19 cellular contexts compared by ENCODE assay signal in the genomic region with DNA sequence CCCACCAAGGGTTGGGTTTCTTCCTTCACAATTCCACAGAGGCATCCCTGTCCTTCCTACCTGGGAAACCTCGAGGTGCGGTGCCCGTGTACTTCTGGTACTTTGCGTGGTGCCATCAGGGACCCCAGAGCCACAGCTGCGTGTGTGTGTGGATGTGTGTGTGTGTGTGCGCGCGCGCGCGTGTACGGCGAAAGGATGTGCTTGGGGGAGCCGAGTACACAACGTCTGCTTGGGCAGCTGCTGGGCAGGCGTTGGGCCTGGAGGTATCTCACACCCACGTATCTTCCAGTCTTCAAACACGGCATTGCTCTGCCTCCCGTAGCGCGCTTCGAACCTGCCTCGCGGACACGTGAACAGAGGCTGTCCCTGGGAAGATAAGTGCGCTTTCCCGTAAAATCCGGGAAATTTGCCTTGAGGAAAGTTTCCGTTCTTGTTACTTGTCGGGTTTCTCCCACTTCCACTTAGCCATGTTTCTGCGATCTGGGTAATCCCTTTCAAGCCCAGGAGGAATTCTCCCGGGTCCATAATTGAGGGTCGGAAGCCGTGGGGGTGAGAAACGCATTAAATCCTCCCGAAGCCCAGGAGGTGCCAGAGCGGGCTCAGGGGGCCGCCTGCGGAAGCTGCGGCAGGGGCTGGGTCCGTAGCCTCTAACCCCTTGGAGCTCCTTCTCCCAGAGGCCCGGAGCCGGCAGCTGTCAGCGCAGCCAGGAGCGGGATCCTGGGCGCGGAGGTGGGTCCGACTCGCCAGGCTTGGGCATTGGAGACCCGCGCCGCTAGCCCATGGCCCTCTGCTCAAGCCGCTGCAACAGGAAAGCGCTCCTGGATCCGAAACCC. TPM values are rescaled to one million over a fixed set of nuclear protein-coding genes. Genes with fewer than 3 reads are reported as not detected.
DNase-seq lines count a peak whose midpoint lies in the region; ATAC-seq and TF ChIP-seq lines count a peak whose summit lies in the region.
"Had no signal": no experiment of that assay in that cellular context is flagged by ENCODE, and none has a peak within 500 bp of the region (broad histone marks: within the 10 kb centered on the region; RNA-seq: fewer than 3 reads in every experiment).

No MANE protein-coding gene starts in this region.

- H3K9me3 ChIP-seq in upper lobe of right lung: no peaks in the 10 kb centered on the region

- peak; percentile 46 for DNase-seq in activated naive CD8-positive, alpha-beta T cell treated with anti-CD3 and anti-CD28 coated beads, Interleukin-2, amount 10 ng/mL, durations not matched to agents 7 days and 5 days
- DNase-seq in activated naive CD8-positive, alpha-beta T cell treated with anti-CD3 and anti-CD28 coated beads for 36 hours: no peak
- DNase-seq in kidney tubule cell (ENCODE audit: low spot score) (peak; percentile 55), upper lobe of right lung (peak; percentile 53)
- DNase-seq: activated B cell treated with CpG ODN at 0.5 μM for 24 hours, AML-193, hypothalamus, NCI-H2081, NCI-H526 treated with DMSO at 0.1 percent for 48 hours, SW 1271 had no signal

- H3K9me3 Mint-ChIP-seq in activated naive CD8-positive, alpha-beta T cell treated with anti-CD3 and anti-CD28 coated beads, Interleukin-2, amount 10 ng/mL, durations not matched to agents 7 days and 5 days: peaks cover 2% of the 10 kb centered on the region
- no peaks in the 10 kb centered on the region for H3K9me3 Mint-ChIP-seq in activated naive CD8-positive, alpha-beta T cell treated with anti-CD3 and anti-CD28 coated beads for 36 hours
- H3K9me3 Mint-ChIP-seq: activated B cell treated with CpG ODN at 0.5 μM for 24 hours; dendritic cell treated with granulocyte-macrophage colony-stimulating factor and Interleukin-4, amounts not matched to agents 40 ng/mL and 50 ng/mL, for 4 days; natural killer cell treated with Interleukin-12 subunit alpha and Interleukin-12 subunit beta and Interleukin-15 and Interleukin-18, amount 100 ng/mL, for 72 hours had no signal

- no peak for ATAC-seq in activated naive CD8-positive, alpha-beta T cell treated with anti-CD3 and anti-CD28 coated beads, Interleukin-2, amount 10 ng/mL, durations not matched to agents 7 days and 5 days (ENCODE audit: low read depth)
- ATAC-seq in upper lobe of right lung (no peak), GM18907 (IDR thresholded peaks at IDR 0.05; ENCODE audit: unreplicated experiment) (no peak), HG02870 (IDR thresholded peaks at IDR 0.05; ENCODE audit: unreplicated experiment) (no peak), GM21390 (IDR thresholded peaks at IDR 0.05; ENCODE audit: unreplicated experiment) (no peak)
- ATAC-seq: HepG2; natural killer cell treated with Interleukin-12 subunit alpha and Interleukin-12 subunit beta and Interleukin-15 and Interleukin-18, amount 100 ng/mL, for 72 hours; Panc1 had no signal

- H3K27ac Mint-ChIP-seq in activated naive CD8-positive, alpha-beta T cell treated with anti-CD3 and anti-CD28 coated beads, Interleukin-2, amount 10 ng/mL, durations not matched to agents 7 days and 5 days: peak overlapping the region; percentile 48
- no peak overlapping the region for H3K27ac Mint-ChIP-seq in activated naive CD8-positive, alpha-beta T cell treated with anti-CD3 and anti-CD28 coated beads for 36 hours
- H3K27ac Mint-ChIP-seq: activated B cell treated with CpG ODN at 0.5 μM for 24 hours; dendritic cell treated with granulocyte-macrophage colony-stimulating factor and Interleukin-4, amounts not matched to agents 40 ng/mL and 50 ng/mL, for 4 days; natural killer cell treated with Interleukin-12 subunit alpha and Interleukin-12 subunit beta and Interleukin-15 and Interleukin-18, amount 100 ng/mL, for 72 hours had no signal

- H3K27me3 Mint-ChIP-seq in activated naive CD8-positive, alpha-beta T cell treated with anti-CD3 and anti-CD28 coated beads, Interleukin-2, amount 10 ng/mL, durations not matched to agents 7 days and 5 days: peaks cover 79% of the 10 kb centered on the region
- peaks cover 86% of the 10 kb centered on the region for H3K27me3 Mint-ChIP-seq in activated naive CD8-positive, alpha-beta T cell treated with anti-CD3 and anti-CD28 coated beads for 36 hours

- intact Hi-C loops in upper lobe of right lung (cut with DNase I): no loop called here

- peaks cover 14% of the 10 kb centered on the region for H3K4me1 Mint-ChIP-seq in activated naive CD8-positive, alpha-beta T cell treated with anti-CD3 and anti-CD28 coated beads, Interleukin-2, amount 10 ng/mL, durations not matched to agents 7 days and 5 days
- peaks cover 25% of the 10 kb centered on the region for H3K4me1 Mint-ChIP-seq in activated naive CD8-positive, alpha-beta T cell treated with anti-CD3 and anti-CD28 coated beads for 36 hours

- peaks cover 6% of the 10 kb centered on the region for H3K36me3 Mint-ChIP-seq in activated naive CD8-positive, alpha-beta T cell treated with anti-CD3 and anti-CD28 coated beads, Interleukin-2, amount 10 ng/mL, durations not matched to agents 7 days and 5 days
- H3K36me3 Mint-ChIP-seq in activated naive CD8-positive, alpha-beta T cell treated with anti-CD3 and anti-CD28 coated beads for 36 hours: no peaks in the 10 kb centered on the region
- H3K36me3 Mint-ChIP-seq: natural killer cell treated with Interleukin-12 subunit alpha and Interleukin-12 subunit beta and Interleukin-15 and Interleukin-18, amount 100 ng/mL, for 72 hours had no signal

- peaks cover 100% of the 10 kb centered on the region for H3K27me3 ChIP-seq in upper lobe of right lung

- no peak for TF ChIP-seq CTCF in WI38 (IDR thresholded peaks at IDR 0.05; ENCODE audit: low read depth, low read length)
- TF ChIP-seq CTCF in upper lobe of right lung (IDR thresholded peaks at IDR 0.05): no peak

- H3K4me3 ChIP-seq in WI38 (ENCODE audit: low read depth, low read length) (peak overlapping the region; percentile 22; the same call in 1 of the 2 replicates), upper lobe of right lung (no peak overlapping the region)

- H3K4me3 Mint-ChIP-seq in activated naive CD8-positive, alpha-beta T cell treated with anti-CD3 and anti-CD28 coated beads, Interleukin-2, amount 10 ng/mL, durations not matched to agents 7 days and 5 days: no peak overlapping the region
- H3K4me3 Mint-ChIP-seq in activated naive CD8-positive, alpha-beta T cell treated with anti-CD3 and anti-CD28 coated beads for 36 hours: no peak overlapping the region
- H3K4me3 Mint-ChIP-seq: activated B cell treated with CpG ODN at 0.5 μM for 24 hours; dendritic cell treated with granulocyte-macrophage colony-stimulating factor and Interleukin-4, amounts not matched to agents 40 ng/mL and 50 ng/mL, for 4 days; natural killer cell treated with Interleukin-12 subunit alpha and Interleukin-12 subunit beta and Interleukin-15 and Interleukin-18, amount 100 ng/mL, for 72 hours had no signal

- H3K27ac ChIP-seq in upper lobe of right lung: no peak overlapping the region

- POLR2A ChIA-PET in activated naive CD8-positive, alpha-beta T cell treated with anti-CD3 and anti-CD28 coated beads, Interleukin-2, amount 10 ng/mL, durations not matched to agents 7 days and 5 days (lab: Charles Lee): no interaction called here

- no peaks in the 10 kb centered on the region for H3K36me3 ChIP-seq in upper lobe of right lung

- H3K4me1 ChIP-seq in upper lobe of right lung: peaks cover 40% of the 10 kb centered on the region

RNA-seq across cellular contexts. Expression of a gene that starts 2.1 kb away (rescaled TPM):
- not detected for total RNA-seq in activated naive CD8-positive, alpha-beta T cell treated with anti-CD3 and anti-CD28 coated beads, Interleukin-2, amount 10 ng/mL, durations not matched to agents 7 days and 5 days
- not detected for total RNA-seq in activated naive CD8-positive, alpha-beta T cell treated with anti-CD3 and anti-CD28 coated beads for 36 hours
- total RNA-seq in upper lobe of right lung: not detected
- total RNA-seq: activated B cell treated with CpG ODN at 0.5 μM for 24 hours, aorta had no signal
